In the genomic region with DNA sequence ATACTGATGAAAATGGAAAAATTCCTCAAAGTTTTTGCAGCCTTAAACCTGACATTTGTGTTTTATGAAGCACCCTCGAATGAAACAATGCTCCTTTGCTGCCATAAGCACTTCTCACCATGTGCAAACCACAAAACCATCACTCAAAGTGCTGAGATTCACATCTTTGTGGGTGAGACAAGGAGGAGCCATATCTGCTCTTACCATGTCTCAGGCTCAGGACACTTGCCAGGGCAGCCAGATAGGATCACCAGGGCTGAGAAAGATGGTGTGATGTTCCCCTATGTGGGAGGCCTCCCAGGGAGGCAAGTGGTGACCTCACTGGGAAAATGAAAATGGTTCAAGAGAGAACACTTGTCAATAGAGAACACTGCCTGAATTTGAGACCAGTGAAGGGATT, we compare ENCODE assay signal across 16 cellular contexts.
DNase-seq lines count a peak whose midpoint lies in the region; ATAC-seq and TF ChIP-seq lines count a peak whose summit lies in the region.
"Had no signal": no experiment of that assay in that cellular context is flagged by ENCODE, and none has a peak within 500 bp of the region (broad histone marks: within the 10 kb centered on the region; RNA-seq: fewer than 3 reads in every experiment).

No MANE protein-coding gene starts in this region.

- DNase-seq in EH (ENCODE audit: low read depth) (peak; percentile 89), M059J (ENCODE audit: low read depth) (peak; percentile 94), astrocyte of the cerebellum (ENCODE audit: low read depth) (peak; percentile 94), myocyte (ENCODE audit: low read depth) (peak; percentile 63), NCI-H2171 treated with DMSO at 0.1 percent for 48 hours (lab: John Stamatoyannopoulos, UW) (no peak), DMS 273 (lab: John Stamatoyannopoulos, UW; ENCODE audit: unreplicated experiment) (no peak)
- no peak for DNase-seq in NK-92 treated with Interleukin-12 subunit alpha and Interleukin-12 subunit beta, amount 100 ng/mL, for 24 hours (lab: John Stamatoyannopoulos, UW)
- DNase-seq: activated gamma-delta T cell treated with Interleukin-2 at 50 U/mL for 16 hours, DMS79 treated with DMSO at 0.1 percent for 48 hours, head of caudate nucleus, kidney, NCI-H345, uterus had no signal

- TF ChIP-seq CTCF in astrocyte of the cerebellum (IDR thresholded peaks at IDR 0.05; ENCODE audit: low read depth, low read length, missing control alignments) = no peak

- no peak for ATAC-seq in HG03378 (IDR thresholded peaks at IDR 0.05; ENCODE audit: unreplicated experiment)

- in situ Hi-C loops in astrocyte of the cerebellum (cut with HindIII; ENCODE audit: low sequenced_read_pairs) = no loop called here

- H3K4me3 ChIP-seq in astrocyte of the cerebellum (ENCODE audit: low read depth, low read length) = no peak overlapping the region
- H3K4me3 ChIP-seq: BLaER1, cardiac muscle cell, uterus had no signal

Comparison
In these comparisons a context has a peak if more than half of its experiments do, and no peak if none do; other contexts are left out.
1. DNase-seq: peak in EH (single experiment), M059J (single experiment), astrocyte of the cerebellum (single experiment) and myocyte (single experiment); none in NCI-H2171 treated with DMSO at 0.1 percent for 48 hours (single experiment), DMS 273 (single experiment) and NK-92 treated with Interleukin-12 subunit alpha and Interleukin-12 subunit beta, amount 100 ng/mL, for 24 hours (single experiment).